Comparison of ENCODE assay signal across 17 cellular contexts in the genomic region with DNA sequence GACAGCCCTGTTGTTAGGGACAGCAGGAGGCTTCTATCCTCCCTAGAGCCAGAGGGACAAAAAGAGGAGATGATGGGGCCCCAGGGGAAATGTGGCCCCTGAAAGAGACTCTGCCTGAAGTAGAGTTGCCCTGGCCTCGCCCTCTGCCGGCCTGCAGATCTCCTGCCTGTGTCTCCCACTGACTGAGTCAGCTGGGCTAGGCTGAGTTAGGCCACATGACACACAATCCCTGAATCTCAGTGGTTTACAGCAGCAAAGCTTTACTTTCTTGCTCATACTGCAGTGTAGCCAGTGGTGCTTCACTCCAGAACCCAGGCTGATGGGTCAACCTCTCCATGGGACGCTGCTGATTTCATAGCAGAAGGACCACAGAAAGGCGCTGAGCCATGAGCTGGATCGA. TPM values are rescaled to one million over a fixed set of nuclear protein-coding genes. Genes with fewer than 3 reads are reported as not detected.
DNase-seq lines count a peak whose midpoint lies in the region; ATAC-seq and TF ChIP-seq lines count a peak whose summit lies in the region.
"Had no signal": no experiment of that assay in that cellular context is flagged by ENCODE, and none has a peak within 500 bp of the region (broad histone marks: within the 10 kb centered on the region; RNA-seq: fewer than 3 reads in every experiment).

No MANE protein-coding gene starts in this region.

- TF ChIP-seq POLR2A in transverse colon (IDR thresholded peaks at IDR 0.05), result no peak

- peak; percentile 36 for DNase-seq in GM23248
- DNase-seq in WERI-Rb-1, result peak; percentile 33
- peak; percentile 52 for DNase-seq in endodermal cell
- no peak for DNase-seq in neural progenitor cell (ENCODE audit: low spot score)
- no peak for DNase-seq in CD8-positive, alpha-beta T cell
- no peak for DNase-seq in transverse colon
- DNase-seq in AML-193 (lab: John Stamatoyannopoulos, UW), result no peak
- DNase-seq: DMS79 treated with DMSO at 0.1 percent for 48 hours, GOT3, NCI-H1417 treated with DMSO at 0.1 percent for 48 hours, NCI-H187 treated with DMSO at 0.1 percent for 48 hours, NCI-H345, PC-9, SW 1271 had no signal

- H3K36me3 Mint-ChIP-seq in endodermal cell (ENCODE audit: low read depth), result no peaks in the 10 kb centered on the region
- peaks cover 1% of the 10 kb centered on the region for H3K36me3 Mint-ChIP-seq in neural progenitor cell
- H3K36me3 Mint-ChIP-seq in CD8-positive, alpha-beta T cell, result no peaks in the 10 kb centered on the region

- no peaks in the 10 kb centered on the region for H3K9me2 ChIP-seq in GM23248 (ENCODE audit: insufficient read depth)

- intact Hi-C loops in CD8-positive, alpha-beta T cell (cut with DNase I, micrococcal nuclease), result no loop called here
- intact Hi-C loops in transverse colon (cut with DNase I; ENCODE audit: low total_unique reads), result no loop called here

- H3K4me3 ChIP-seq in GM23248, result no peak overlapping the region
- H3K4me3 ChIP-seq in WERI-Rb-1 (ENCODE audit: low read depth, low read length), result no peak overlapping the region
- no peak overlapping the region for H3K4me3 ChIP-seq in endodermal cell (ENCODE audit: low read length)
- H3K4me3 ChIP-seq in neural progenitor cell, result no peak overlapping the region
- H3K4me3 ChIP-seq in CD8-positive, alpha-beta T cell (ENCODE audit: low read depth, low read length), result no peak overlapping the region
- no peak overlapping the region for H3K4me3 ChIP-seq in transverse colon
- H3K4me3 ChIP-seq: PC-9 had no signal

- TF ChIP-seq CTCF in WERI-Rb-1 (IDR thresholded peaks at IDR 0.05; ENCODE audit: low read depth, low read length), result peak; percentile 33; the same call in 1 of the 2 replicates
- no peak for TF ChIP-seq CTCF in endodermal cell (conservative IDR thresholded peaks at IDR 0.05)
- no peak for TF ChIP-seq CTCF in neural progenitor cell (IDR thresholded peaks at IDR 0.05)
- TF ChIP-seq CTCF in CD8-positive, alpha-beta T cell (IDR thresholded peaks at IDR 0.05), result no peak
- no peak for TF ChIP-seq CTCF in transverse colon (IDR thresholded peaks at IDR 0.05)

- H3K9me3 ChIP-seq in GM23248 (ENCODE audit: low read depth) (no peaks in the 10 kb centered on the region), WERI-Rb-1 (ENCODE audit: severe bottlenecking) (no peaks in the 10 kb centered on the region), endodermal cell (ENCODE audit: control insufficient read depth, low read length) (no peaks in the 10 kb centered on the region), neural progenitor cell (ENCODE audit: low read depth) (no peaks in the 10 kb centered on the region), transverse colon (no peaks in the 10 kb centered on the region)
- H3K9me3 ChIP-seq in CD8-positive, alpha-beta T cell (ENCODE audit: low read length), result no peaks in the 10 kb centered on the region

- H3K9ac ChIP-seq in GM23248 (no peak overlapping the region), endodermal cell (ENCODE audit: extremely low read depth, low read length, poor library complexity, severe bottlenecking) (no peak overlapping the region), neural progenitor cell (no peak overlapping the region)
- H3K9ac ChIP-seq: KMS-11 had no signal

- H3K79me2 ChIP-seq in GM23248 (ENCODE audit: insufficient read depth), result no peaks in the 10 kb centered on the region
- H3K79me2 ChIP-seq in neural progenitor cell (ENCODE audit: low read depth), result no peaks in the 10 kb centered on the region

- H3K4me2 ChIP-seq in GM23248 (ENCODE audit: unreplicated experiment), result no peak overlapping the region
- H3K4me2 ChIP-seq in neural progenitor cell, result no peak overlapping the region
- H3K4me2 ChIP-seq: KMS-11, PC-9 had no signal

- no peaks in the 10 kb centered on the region for H3K27me3 ChIP-seq in GM23248 (replicated peaks; ENCODE audit: insufficient read depth)
- H3K27me3 ChIP-seq in WERI-Rb-1 (ENCODE audit: insufficient read depth, low read depth, severe bottlenecking), result no peaks in the 10 kb centered on the region
- no peaks in the 10 kb centered on the region for H3K27me3 ChIP-seq in endodermal cell (ENCODE audit: control insufficient read depth, insufficient read depth, low read length, poor library complexity, severe bottlenecking)
- H3K27me3 ChIP-seq in neural progenitor cell, result no peaks in the 10 kb centered on the region
- H3K27me3 ChIP-seq in CD8-positive, alpha-beta T cell (ENCODE audit: insufficient read depth, low read length), result no peaks in the 10 kb centered on the region
- no peaks in the 10 kb centered on the region for H3K27me3 ChIP-seq in transverse colon

- H3K4me1 ChIP-seq in GM23248 (ENCODE audit: insufficient read depth) (no peaks in the 10 kb centered on the region), endodermal cell (ENCODE audit: control insufficient read depth, insufficient read depth, low read length) (no peaks in the 10 kb centered on the region), neural progenitor cell (peaks cover 5% of the 10 kb centered on the region), transverse colon (no peaks in the 10 kb centered on the region)
- H3K4me1 ChIP-seq in CD8-positive, alpha-beta T cell (ENCODE audit: insufficient read depth, low read length), result no peaks in the 10 kb centered on the region

- H3F3A ChIP-seq in GM23248 (ENCODE audit: insufficient read depth) (no peaks in the 10 kb centered on the region), neural progenitor cell (ENCODE audit: low read depth) (no peaks in the 10 kb centered on the region)

- in situ Hi-C loops in GM23248 (cut with MboI), result no loop called here
- in situ Hi-C loops in transverse colon (cut with MboI; ENCODE audit: low pct_ligation_motif_present in 1 of 4, low pct_unique_long_range_greater_than_20kb in 1 of 4, low sequenced_read_pairs in 3 of 4), result no loop called here

- TF ChIP-seq EP300 in transverse colon (IDR thresholded peaks at IDR 0.05; ENCODE audit: low read depth), result no peak

- H3K4me1 Mint-ChIP-seq in endodermal cell (no peaks in the 10 kb centered on the region), neural progenitor cell (peaks cover 6% of the 10 kb centered on the region)
- H3K4me1 Mint-ChIP-seq in CD8-positive, alpha-beta T cell (ENCODE audit: low read depth), result no peaks in the 10 kb centered on the region

- ATAC-seq in CD8-positive, alpha-beta T cell, result no peak

- POLR2A ChIA-PET in CD8-positive, alpha-beta T cell (lab: Charles Lee), result no interaction called here

- H4K20me1 ChIP-seq in GM23248 (ENCODE audit: insufficient read depth) (no peaks in the 10 kb centered on the region), neural progenitor cell (ENCODE audit: low read depth) (no peaks in the 10 kb centered on the region)

- no peak overlapping the region for H3K27ac ChIP-seq in GM23248
- H3K27ac ChIP-seq in WERI-Rb-1, result peak overlapping the region; percentile 26
- H3K27ac ChIP-seq in endodermal cell (ENCODE audit: low read depth, low read length), result no peak overlapping the region
- H3K27ac ChIP-seq in neural progenitor cell, result no peak overlapping the region
- no peak overlapping the region for H3K27ac ChIP-seq in CD8-positive, alpha-beta T cell (ENCODE audit: low read depth, low read length)
- no peak overlapping the region for H3K27ac ChIP-seq in transverse colon
- H3K27ac ChIP-seq: C4-2B, KMS-11, PC-9 had no signal

- no peaks in the 10 kb centered on the region for H3K9me3 Mint-ChIP-seq in endodermal cell
- no peaks in the 10 kb centered on the region for H3K9me3 Mint-ChIP-seq in neural progenitor cell
- H3K9me3 Mint-ChIP-seq in CD8-positive, alpha-beta T cell, result no peaks in the 10 kb centered on the region

- H2AFZ ChIP-seq in GM23248 (no peak overlapping the region), neural progenitor cell (replicated peaks) (peak overlapping the region; percentile 61)
- H2AFZ ChIP-seq: PC-9 had no signal

- H3K27ac Mint-ChIP-seq in endodermal cell, result no peak overlapping the region
- H3K27ac Mint-ChIP-seq in neural progenitor cell, result no peak overlapping the region
- H3K27ac Mint-ChIP-seq in CD8-positive, alpha-beta T cell, result no peak overlapping the region

- H3K36me3 ChIP-seq in GM23248 (ENCODE audit: low read depth) (no peaks in the 10 kb centered on the region), WERI-Rb-1 (no peaks in the 10 kb centered on the region), endodermal cell (ENCODE audit: control insufficient read depth, insufficient read depth, low read length) (no peaks in the 10 kb centered on the region), neural progenitor cell (no peaks in the 10 kb centered on the region), transverse colon (no peaks in the 10 kb centered on the region)
- H3K36me3 ChIP-seq in CD8-positive, alpha-beta T cell (ENCODE audit: insufficient read depth, low read length), result no peaks in the 10 kb centered on the region

- 44% methylated on average over 5 of the region's 5 CpGs for WGBS in GM23248 (ENCODE audit: low coverage in 1 of 2, low lambda C conversion rate in 2 of 2, missing lambda C conversion rate in 2 of 2), 2 experiments
- WGBS in endodermal cell (ENCODE audit: insufficient coverage in 1 of 2, insufficient read length in 1 of 2), 2 experiments, result 83 to 90% methylated on average over 5 of the region's 5 CpGs
- WGBS in transverse colon (ENCODE audit: low coverage in 1 of 2), 2 donors, result 91 to 94% methylated on average over 3 to 5 of the region's 5 CpGs

- H3K4me3 Mint-ChIP-seq in endodermal cell, result no peak overlapping the region
- H3K4me3 Mint-ChIP-seq in neural progenitor cell, result no peak overlapping the region
- no peak overlapping the region for H3K4me3 Mint-ChIP-seq in CD8-positive, alpha-beta T cell

- H3K27me3 Mint-ChIP-seq in endodermal cell (ENCODE audit: insufficient read depth) (peaks cover 6% of the 10 kb centered on the region), neural progenitor cell (ENCODE audit: insufficient read depth, low read depth) (peaks cover 13% of the 10 kb centered on the region)
- peaks cover 12% of the 10 kb centered on the region for H3K27me3 Mint-ChIP-seq in CD8-positive, alpha-beta T cell (ENCODE audit: low read depth)

- CTCF ChIA-PET in CD8-positive, alpha-beta T cell (lab: Charles Lee), result no interaction called here

RNA-seq across cellular contexts. Expression of gene DRD5, which starts 23.5 kb away (rescaled TPM):
- total RNA-seq in GM23248 (2014; rRNA removed; shearing (Covaris generic)), result not detected in 2 replicates
- not detected in 2 replicates for polyA plus RNA-seq in GM23248 (2016; fragmentation: Nextera tagmentation; extraction: Ambion mirVana)
- total RNA-seq in endodermal cell (under 1 TPM in 1 of 2 donors, not detected in 1; 0.11 TPM), neural progenitor cell (ENCODE audit: low replicate concordance) (0.06 TPM in 1 of 2 replicates, not detected in the other), transverse colon (not detected)
- 0.36 TPM for polyA plus RNA-seq in endodermal cell (2013, experiment 1 of 2)
- polyA plus RNA-seq in endodermal cell (2013, experiment 2 of 2), result 0.41 TPM
- total RNA-seq in CD8-positive, alpha-beta T cell, result not detected
- total RNA-seq: G401, PC-9 had no signal

Comparison
In these comparisons a context has a peak if more than half of its experiments do, and no peak if none do; other contexts are left out.
1. DNase-seq: peak in GM23248 (single experiment), WERI-Rb-1 (single experiment) and endodermal cell (single experiment); none in neural progenitor cell (single experiment), CD8-positive, alpha-beta T cell (0 of 7), transverse colon (single experiment) and AML-193 (0 of 2).